ENCODE assay signal across 17 cellular contexts in the genomic region with DNA sequence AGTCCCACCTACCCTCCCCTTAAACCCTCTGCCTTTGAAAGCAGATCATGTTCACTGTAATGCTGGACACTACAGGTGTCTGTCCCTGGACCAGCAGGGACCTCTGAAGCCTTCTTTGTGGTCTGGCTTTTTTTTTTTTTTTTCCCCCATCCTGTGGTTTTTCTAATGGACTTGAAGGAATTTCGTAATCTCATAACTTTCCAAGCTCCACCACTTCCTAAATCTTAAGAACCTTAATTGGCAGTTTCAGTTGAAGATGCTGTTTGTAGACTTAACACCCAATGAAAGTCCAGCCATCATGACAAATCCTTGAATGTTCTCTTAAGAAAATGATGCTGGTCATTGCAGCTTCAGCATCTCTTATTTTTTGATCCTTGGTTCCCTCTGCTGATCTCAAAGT. TPM values are rescaled to one million over a fixed set of nuclear protein-coding genes. Genes with fewer than 3 reads are reported as not detected.
DNase-seq lines count a peak whose midpoint lies in the region; ATAC-seq and TF ChIP-seq lines count a peak whose summit lies in the region.
"Had no signal": no experiment of that assay in that cellular context is flagged by ENCODE, and none has a peak within 500 bp of the region (broad histone marks: within the 10 kb centered on the region; RNA-seq: fewer than 3 reads in every experiment).

No MANE protein-coding gene starts in this region.

- ATAC-seq in HG02642 (IDR thresholded peaks at IDR 0.05; ENCODE audit: poor library complexity, unreplicated experiment) (no peak), HG03108 (IDR thresholded peaks at IDR 0.05; ENCODE audit: unreplicated experiment) (no peak)
- ATAC-seq: GM23338 had no signal

- H3K36me3 ChIP-seq in vagina = no peaks in the 10 kb centered on the region

- no peak for TF ChIP-seq POLR2A in vagina (IDR thresholded peaks at IDR 0.05)

- intact Hi-C loops in vagina (cut with DNase I) = no loop called here

- H3K4me1 ChIP-seq in vagina = no peaks in the 10 kb centered on the region

- H3K4me3 ChIP-seq in fibroblast of mammary gland (ENCODE audit: control insufficient read depth, low read depth, low read length) (no peak overlapping the region), vagina (no peak overlapping the region)
- H3K4me3 ChIP-seq: GM23338 had no signal

- H3K27me3 ChIP-seq in vagina = no peaks in the 10 kb centered on the region

- TF ChIP-seq CTCF in fibroblast of mammary gland (conservative IDR thresholded peaks at IDR 0.05; ENCODE audit: control insufficient read depth, insufficient read depth, low read depth, low read length) = no peak
- no peak for TF ChIP-seq CTCF in vagina (IDR thresholded peaks at IDR 0.05)

- H3K27ac ChIP-seq in vagina = no peak overlapping the region
- H3K27ac ChIP-seq: RWPE1 had no signal

- DNase-seq in AML-193 (lab: John Stamatoyannopoulos, UW) (peak; percentile 61 to 67), HT1080 (ENCODE audit: low read depth) (peak; percentile 37), NOMO-1 treated with DMSO at 0.1 percent for 48 hours (lab: John Stamatoyannopoulos, UW; ENCODE audit: unreplicated experiment) (peak; percentile 72), fibroblast of mammary gland (ENCODE audit: low read depth) (peak; percentile 25), NCI-H524 (lab: John Stamatoyannopoulos, UW) (no peak), vagina (ENCODE audit: extremely low spot score in 2 of 2) (no peak)
- DNase-seq: CD4-positive, alpha-beta memory T cell; DMS79; GDM1; NCI-H1930; NCI-H2171; NCI-H446 treated with DMSO at 0.1 percent for 48 hours; NCI-H774 had no signal

- no peaks in the 10 kb centered on the region for H3K9me3 ChIP-seq in vagina

RNA-seq across cellular contexts. Expression of gene LRCH1, which starts 45.0 kb away (rescaled TPM):
- total RNA-seq in HT1080 (2014; rRNA removed; shearing (Covaris generic)) = 6.4 and 6.6 TPM in 2 replicates
- 12.8 and 15.6 TPM in 2 replicates for polyA plus RNA-seq in HT1080 (2015; cell fraction: cytosol; rRNA removed)
- 21.5 and 21.8 TPM in 2 replicates for polyA plus RNA-seq in HT1080 (2015; cell fraction: nucleus; rRNA removed)
- total RNA-seq in vagina = 21.4 TPM

Comparison
In these comparisons a context has a peak if more than half of its experiments do, and no peak if none do; other contexts are left out.
1. DNase-seq: peak in AML-193 (2 of 2), HT1080 (single experiment), NOMO-1 treated with DMSO at 0.1 percent for 48 hours (single experiment) and fibroblast of mammary gland (single experiment); none in NCI-H524 (0 of 2) and vagina (0 of 2).